ENCODE assay signal across 2 cellular contexts in the genomic region with DNA sequence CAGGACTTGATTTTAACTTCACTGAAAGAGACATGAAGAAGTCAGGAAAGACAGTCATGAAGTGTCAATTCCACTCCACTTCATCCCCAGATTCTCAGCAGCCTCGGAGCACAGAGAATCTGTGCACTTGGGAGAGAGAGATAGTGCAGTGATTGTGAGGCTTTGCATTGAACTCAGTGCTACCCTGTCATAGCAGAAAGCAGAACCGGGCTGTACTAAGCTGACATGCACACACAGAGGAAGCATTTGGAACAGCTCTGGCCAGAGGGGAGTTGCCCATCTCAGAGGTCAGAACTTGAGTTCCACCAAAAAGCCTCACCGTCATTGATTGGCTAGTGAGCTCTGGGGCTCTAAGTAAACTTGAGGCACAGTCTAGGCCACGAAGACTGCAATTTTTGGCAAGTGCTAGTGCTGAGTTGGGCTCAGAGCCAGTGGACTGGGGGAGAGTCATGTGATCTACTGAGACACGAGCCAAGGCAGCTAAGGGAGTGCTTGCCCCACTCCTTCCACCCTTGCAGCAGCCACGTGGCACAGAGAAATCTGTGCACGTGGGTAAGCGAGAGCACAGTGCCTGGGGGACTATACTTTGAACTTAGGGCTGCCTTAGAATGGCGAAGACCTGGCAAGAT.
TF ChIP-seq lines count a peak whose summit lies in the region.

No MANE protein-coding gene starts in this region.

TF ChIP-seq in IMR-90, 13 proteins besides CTCF, POLR2A, EP300 and RAD21:
- no peak for TF ChIP-seq SMC3 (IDR thresholded peaks at IDR 0.05; ENCODE audit: low read depth, low read length)
- TF ChIP-seq, protein P1, sequence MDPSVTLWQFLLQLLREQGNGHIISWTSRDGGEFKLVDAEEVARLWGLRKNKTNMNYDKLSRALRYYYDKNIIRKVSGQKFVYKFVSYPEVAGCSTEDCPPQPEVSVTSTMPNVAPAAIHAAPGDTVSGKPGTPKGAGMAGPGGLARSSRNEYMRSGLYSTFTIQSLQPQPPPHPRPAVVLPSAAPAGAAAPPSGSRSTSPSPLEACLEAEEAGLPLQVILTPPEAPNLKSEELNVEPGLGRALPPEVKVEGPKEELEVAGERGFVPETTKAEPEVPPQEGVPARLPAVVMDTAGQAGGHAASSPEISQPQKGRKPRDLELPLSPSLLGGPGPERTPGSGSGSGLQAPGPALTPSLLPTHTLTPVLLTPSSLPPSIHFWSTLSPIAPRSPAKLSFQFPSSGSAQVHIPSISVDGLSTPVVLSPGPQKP (IDR thresholded peaks at IDR 0.05; ENCODE audit: borderline replicate concordance, low read depth, low read length) = no peak

TF ChIP-seq in K562, 482 proteins besides CTCF, POLR2A, EP300 and RAD21:
- no peak for TF ChIP-seq IFI16 (CRISPR knock-in tag; IDR thresholded peaks at IDR 0.05)
- TF ChIP-seq, protein P2, sequence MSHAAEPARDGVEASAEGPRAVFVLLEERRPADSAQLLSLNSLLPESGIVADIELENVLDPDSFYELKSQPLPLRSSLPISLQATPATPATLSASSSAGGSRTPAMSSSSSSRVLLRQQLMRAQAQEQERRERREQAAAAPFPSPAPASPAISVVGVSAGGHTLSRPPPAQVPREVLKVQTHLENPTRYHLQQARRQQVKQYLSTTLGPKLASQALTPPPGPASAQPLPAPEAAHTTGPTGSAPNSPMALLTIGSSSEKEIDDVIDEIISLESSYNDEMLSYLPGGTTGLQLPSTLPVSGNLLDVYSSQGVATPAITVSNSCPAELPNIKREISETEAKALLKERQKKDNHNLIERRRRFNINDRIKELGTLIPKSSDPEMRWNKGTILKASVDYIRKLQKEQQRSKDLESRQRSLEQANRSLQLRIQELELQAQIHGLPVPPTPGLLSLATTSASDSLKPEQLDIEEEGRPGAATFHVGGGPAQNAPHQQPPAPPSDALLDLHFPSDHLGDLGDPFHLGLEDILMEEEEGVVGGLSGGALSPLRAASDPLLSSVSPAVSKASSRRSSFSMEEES (CRISPR knock-in tag; IDR thresholded peaks at IDR 0.05) = peak; percentile 29; the same call in 1 of the 2 replicates
